9 cellular contexts compared by ENCODE assay signal in genomic region chr3:150127011-150127490, GRCh38.
"Had no signal": no experiment of that assay in that cellular context is flagged by ENCODE, and none has a peak within 500 bp of the region (broad histone marks: within the 10 kb centered on the region; RNA-seq: fewer than 3 reads in every experiment).

No MANE protein-coding gene starts in this region.

- FAIRE-seq: HepG2 had no signal

- H3K9me3 ChIP-seq: HAP-1 had no signal

- H3K4me3 ChIP-seq: GM23248, HAP-1 had no signal

- H3K9ac ChIP-seq: GM23248, KMS-11 had no signal

- H3K4me1 ChIP-seq: HAP-1 had no signal

- DNase-seq: GM23248, H7, Karpas-422, KBM-7 had no signal

- ATAC-seq: HCT116, HepG2 had no signal

- H3K27ac ChIP-seq: GM23248, HL-60, KMS-11 had no signal

- H2AFZ ChIP-seq: GM23248 had no signal

- H3K4me2 ChIP-seq: KMS-11 had no signal

- H3K36me3 ChIP-seq: HAP-1 had no signal
